In the genomic region with DNA sequence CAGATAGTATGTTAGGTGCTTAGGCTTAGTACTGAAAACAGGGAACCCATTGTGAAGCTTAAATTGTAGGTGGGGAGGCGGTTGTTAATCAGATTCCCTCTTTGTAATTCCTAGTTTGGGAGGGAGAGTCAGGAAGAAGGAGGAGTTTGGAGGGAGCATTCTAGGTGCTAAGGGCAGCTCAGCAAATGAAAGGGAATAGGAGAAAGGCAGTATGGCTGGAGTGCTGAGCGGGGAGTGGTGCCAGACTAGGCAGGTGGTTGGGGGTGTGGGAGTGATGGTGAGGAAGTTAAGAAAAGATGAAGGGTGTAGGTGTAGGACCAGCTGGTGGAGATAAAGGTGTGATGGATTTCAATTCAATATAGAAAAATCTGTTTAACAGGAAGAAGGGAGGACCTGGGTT, we compare ENCODE assay signal across 19 cellular contexts.
"Had no signal": no experiment of that assay in that cellular context is flagged by ENCODE, and none has a peak within 500 bp of the region (broad histone marks: within the 10 kb centered on the region; RNA-seq: fewer than 3 reads in every experiment).

No MANE protein-coding gene starts in this region.

- H3K27me3 Mint-ChIP-seq: stimulated activated memory B cell treated with anti-CD40 and anti-IgM and Interleukin-4, amounts not matched to agents 10 μg/mL and 1 μg/mL and 100 μg/mL, for 72 hours had no signal

- H3K9me3 ChIP-seq: body of pancreas, spleen, upper lobe of right lung had no signal

- DNase-seq: activated CD4-positive, alpha-beta T cell treated with anti-CD3 and anti-CD28 coated beads, Interleukin-2, amount 10 ng/mL, durations not matched to agents 7 days and 5 days; activated CD8-positive, alpha-beta memory T cell treated with anti-CD3 and anti-CD28 coated beads, Interleukin-2, amount 50 U/mL, for 4 hours; activated CD8-positive, alpha-beta T cell treated with anti-CD3 and anti-CD28 coated beads, Interleukin-2, amount 10 ng/mL, durations not matched to agents 7 days and 5 days; activated naive CD4-positive, alpha-beta T cell treated with anti-CD3 and anti-CD28 coated beads for 36 hours; activated T-cell treated with anti-CD3 and anti-CD28 coated beads, Interleukin-2, amount 50 U/mL, for 4 hours; body of pancreas; foreskin melanocyte; glutamatergic neuron; left ventricle myocardium superior; mesenchymal stem cell; naive thymus-derived CD4-positive, alpha-beta T cell; retina; spleen; stimulated activated CD4-positive, alpha-beta T cell treated with anti-CD3 and anti-CD28 coated beads, Interleukin-4, amount 100 ng/mL, for 4 hours; T1000; upper lobe of right lung had no signal

- H3K4me3 ChIP-seq: body of pancreas, spleen, upper lobe of right lung had no signal

- H3K27me3 ChIP-seq: body of pancreas, spleen, upper lobe of right lung had no signal

- ATAC-seq: activated CD4-positive, CD25-positive, alpha-beta regulatory T cell treated with anti-CD3 and anti-CD28 coated beads, Interleukin-2, amount 50 U/mL, for 24 hours; activated CD8-positive, alpha-beta T cell treated with anti-CD3 and anti-CD28 coated beads, Interleukin-2, amount 10 ng/mL, durations not matched to agents 7 days and 5 days; activated T-cell treated with anti-CD3 and anti-CD28 coated beads, Interleukin-2, amount 50 U/mL, for 4 hours; body of pancreas; left ventricle myocardium superior; naive thymus-derived CD4-positive, alpha-beta T cell; stimulated activated memory B cell treated with anti-CD40 and anti-IgM and Interleukin-4, amounts not matched to agents 10 μg/mL and 1 μg/mL and 100 μg/mL, for 72 hours; upper lobe of right lung had no signal

- FAIRE-seq: colon had no signal

- H3K4me1 ChIP-seq: body of pancreas, spleen, upper lobe of right lung had no signal

- H3K27ac ChIP-seq: body of pancreas, spleen, upper lobe of right lung had no signal

- H3K4me1 Mint-ChIP-seq: activated CD4-positive, alpha-beta T cell treated with anti-CD3 and anti-CD28 coated beads, Interleukin-2, amount 10 ng/mL, durations not matched to agents 7 days and 5 days; stimulated activated memory B cell treated with anti-CD40 and anti-IgM and Interleukin-4, amounts not matched to agents 10 μg/mL and 1 μg/mL and 100 μg/mL, for 72 hours had no signal

- H3K4me3 Mint-ChIP-seq: activated CD4-positive, alpha-beta T cell treated with anti-CD3 and anti-CD28 coated beads, Interleukin-2, amount 10 ng/mL, durations not matched to agents 7 days and 5 days; activated CD8-positive, alpha-beta T cell treated with anti-CD3 and anti-CD28 coated beads, Interleukin-2, amount 10 ng/mL, durations not matched to agents 7 days and 5 days; activated naive CD4-positive, alpha-beta T cell treated with anti-CD3 and anti-CD28 coated beads for 36 hours; activated T-cell treated with anti-CD3 and anti-CD28 coated beads, Interleukin-2, amount 50 U/mL, for 4 hours; naive thymus-derived CD4-positive, alpha-beta T cell; stimulated activated memory B cell treated with anti-CD40 and anti-IgM and Interleukin-4, amounts not matched to agents 10 μg/mL and 1 μg/mL and 100 μg/mL, for 72 hours had no signal

- H3K36me3 ChIP-seq: spleen, upper lobe of right lung had no signal

- H3K9me3 Mint-ChIP-seq: activated CD4-positive, alpha-beta T cell treated with anti-CD3 and anti-CD28 coated beads, Interleukin-2, amount 10 ng/mL, durations not matched to agents 7 days and 5 days; activated naive CD4-positive, alpha-beta T cell treated with anti-CD3 and anti-CD28 coated beads for 36 hours; activated T-cell treated with anti-CD3 and anti-CD28 coated beads, Interleukin-2, amount 50 U/mL, for 4 hours; naive thymus-derived CD4-positive, alpha-beta T cell; stimulated activated memory B cell treated with anti-CD40 and anti-IgM and Interleukin-4, amounts not matched to agents 10 μg/mL and 1 μg/mL and 100 μg/mL, for 72 hours had no signal

- H3K27ac Mint-ChIP-seq: activated CD4-positive, alpha-beta T cell treated with anti-CD3 and anti-CD28 coated beads, Interleukin-2, amount 10 ng/mL, durations not matched to agents 7 days and 5 days; activated CD8-positive, alpha-beta T cell treated with anti-CD3 and anti-CD28 coated beads, Interleukin-2, amount 10 ng/mL, durations not matched to agents 7 days and 5 days; activated naive CD4-positive, alpha-beta T cell treated with anti-CD3 and anti-CD28 coated beads for 36 hours; naive thymus-derived CD4-positive, alpha-beta T cell; stimulated activated memory B cell treated with anti-CD40 and anti-IgM and Interleukin-4, amounts not matched to agents 10 μg/mL and 1 μg/mL and 100 μg/mL, for 72 hours had no signal
